ENCODE assay signal across 8 cellular contexts in the genomic region with DNA sequence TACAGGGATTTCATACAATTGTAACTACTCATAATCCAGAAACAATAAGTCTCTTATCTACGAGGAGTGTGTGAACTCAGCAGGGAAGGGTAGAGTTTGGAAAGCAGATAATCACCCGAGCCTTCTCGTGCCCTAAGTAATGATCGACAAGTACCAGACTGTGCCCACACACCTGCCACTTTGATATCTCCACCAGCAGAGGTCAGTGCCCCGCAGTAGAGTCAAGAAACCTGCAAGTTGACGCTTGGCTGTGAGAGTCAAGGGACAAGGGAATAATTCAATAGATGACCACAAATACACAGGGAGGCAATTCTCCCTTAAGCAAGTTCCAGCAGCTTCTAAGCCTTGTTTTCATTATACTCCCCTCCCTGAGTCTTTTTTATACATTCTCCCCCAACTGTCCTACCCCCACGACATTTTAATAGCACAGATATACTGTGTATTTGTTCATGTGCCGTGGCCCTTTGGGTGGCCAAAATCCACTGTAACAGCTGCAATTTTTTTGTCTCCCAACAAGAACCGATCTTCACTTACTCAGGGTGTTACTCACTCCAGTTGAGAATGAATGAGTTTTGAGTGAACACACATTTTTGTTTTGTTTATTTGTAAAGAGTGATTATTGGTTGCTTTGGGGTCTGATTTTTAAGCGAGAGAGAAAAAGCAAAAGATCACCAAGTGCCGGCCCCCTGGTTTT.
A peak's percentile ranks its signal among the peaks of the same experiment; 100 is the strongest.
DNase-seq lines count a peak whose midpoint lies in the region; ATAC-seq and TF ChIP-seq lines count a peak whose summit lies in the region.

No MANE protein-coding gene starts in this region.

- TF ChIP-seq CTCF in cardiac fibroblast (IDR thresholded peaks at IDR 0.05; ENCODE audit: low read depth, low read length), result peak; percentile 15

- peak in 4 of 6 experiments; percentile 1 to 23 (median 16) for DNase-seq in stimulated activated naive CD4-positive, alpha-beta T cell (lab: John Stamatoyannopoulos, UW)
- no peak for DNase-seq in stimulated activated naive CD4-positive, alpha-beta T cell treated with Interleukin-2 at 50 U/mL for 16 hours (lab: John Stamatoyannopoulos, UW)
- DNase-seq in OCI-M1 (lab: John Stamatoyannopoulos, UW) (peak; percentile 6), cardiac fibroblast (ENCODE audit: low read depth in 2 of 2) (peak; percentile 26 to 31), midbrain (lab: John Stamatoyannopoulos, UW) (peak; percentile 20)

- ATAC-seq in HG02642 (IDR thresholded peaks at IDR 0.05; ENCODE audit: poor library complexity, unreplicated experiment) (no peak), HG03378 (IDR thresholded peaks at IDR 0.05; ENCODE audit: unreplicated experiment) (no peak), GM21447 (IDR thresholded peaks at IDR 0.05; ENCODE audit: unreplicated experiment) (no peak)

- H3K4me3 ChIP-seq in cardiac fibroblast (replicated peaks in 1 of 2; ENCODE audit: low read depth in 2 of 2, low read length in 2 of 2), result no peak overlapping the region
